Comparison of ENCODE assay signal across 1 cellular context in genomic region chr10:33134011-33134751, GRCh38.
TF ChIP-seq lines count a peak whose summit lies in the region.

No MANE protein-coding gene starts in this region.

TF ChIP-seq in GM12878, 131 proteins besides CTCF, POLR2A, EP300 and RAD21 (continued from another document):
- TF ChIP-seq GATAD2B (conservative IDR thresholded peaks at IDR 0.05; ENCODE audit: low read depth) (no peak), YBX1 (IDR thresholded peaks at IDR 0.05) (no peak), PAX8 (IDR thresholded peaks at IDR 0.05) (no peak)
